Comparison of ENCODE assay signal across 1 cellular context in the genomic region with DNA sequence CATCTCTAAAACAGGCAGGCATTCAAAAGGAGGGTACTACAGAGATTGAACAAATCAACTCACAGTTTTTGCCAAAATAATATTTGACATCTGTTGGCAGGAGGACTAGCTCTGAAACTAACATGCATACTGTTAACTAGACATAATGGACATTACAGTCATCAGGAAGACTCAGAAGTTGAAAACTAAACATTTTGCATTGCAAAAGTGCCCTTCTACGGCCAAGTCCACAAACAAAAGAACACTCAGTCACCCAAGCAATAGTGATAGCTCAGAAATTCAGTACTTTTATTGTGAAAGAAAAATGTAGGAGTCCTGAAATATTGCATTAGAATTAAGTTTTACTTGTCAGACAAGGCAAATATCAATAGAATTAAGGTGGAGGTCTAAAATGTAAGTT.
TF ChIP-seq lines count a peak whose summit lies in the region.

No MANE protein-coding gene starts in this region.

TF ChIP-seq in GM23338, 12 proteins besides CTCF, POLR2A, EP300 and RAD21 (continued from another document):
- TF ChIP-seq, protein P1, sequence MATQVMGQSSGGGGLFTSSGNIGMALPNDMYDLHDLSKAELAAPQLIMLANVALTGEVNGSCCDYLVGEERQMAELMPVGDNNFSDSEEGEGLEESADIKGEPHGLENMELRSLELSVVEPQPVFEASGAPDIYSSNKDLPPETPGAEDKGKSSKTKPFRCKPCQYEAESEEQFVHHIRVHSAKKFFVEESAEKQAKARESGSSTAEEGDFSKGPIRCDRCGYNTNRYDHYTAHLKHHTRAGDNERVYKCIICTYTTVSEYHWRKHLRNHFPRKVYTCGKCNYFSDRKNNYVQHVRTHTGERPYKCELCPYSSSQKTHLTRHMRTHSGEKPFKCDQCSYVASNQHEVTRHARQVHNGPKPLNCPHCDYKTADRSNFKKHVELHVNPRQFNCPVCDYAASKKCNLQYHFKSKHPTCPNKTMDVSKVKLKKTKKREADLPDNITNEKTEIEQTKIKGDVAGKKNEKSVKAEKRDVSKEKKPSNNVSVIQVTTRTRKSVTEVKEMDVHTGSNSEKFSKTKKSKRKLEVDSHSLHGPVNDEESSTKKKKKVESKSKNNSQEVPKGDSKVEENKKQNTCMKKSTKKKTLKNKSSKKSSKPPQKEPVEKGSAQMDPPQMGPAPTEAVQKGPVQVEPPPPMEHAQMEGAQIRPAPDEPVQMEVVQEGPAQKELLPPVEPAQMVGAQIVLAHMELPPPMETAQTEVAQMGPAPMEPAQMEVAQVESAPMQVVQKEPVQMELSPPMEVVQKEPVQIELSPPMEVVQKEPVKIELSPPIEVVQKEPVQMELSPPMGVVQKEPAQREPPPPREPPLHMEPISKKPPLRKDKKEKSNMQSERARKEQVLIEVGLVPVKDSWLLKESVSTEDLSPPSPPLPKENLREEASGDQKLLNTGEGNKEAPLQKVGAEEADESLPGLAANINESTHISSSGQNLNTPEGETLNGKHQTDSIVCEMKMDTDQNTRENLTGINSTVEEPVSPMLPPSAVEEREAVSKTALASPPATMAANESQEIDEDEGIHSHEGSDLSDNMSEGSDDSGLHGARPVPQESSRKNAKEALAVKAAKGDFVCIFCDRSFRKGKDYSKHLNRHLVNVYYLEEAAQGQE (IDR thresholded peaks at IDR 0.05; ENCODE audit: unreplicated experiment) = no peak
- TF ChIP-seq JUNB (IDR thresholded peaks at IDR 0.05; ENCODE audit: unreplicated experiment) (no peak), ZNF331 (CRISPR knock-in tag; IDR thresholded peaks at IDR 0.05; ENCODE audit: low read depth) (no peak), EZH2 (IDR thresholded peaks at IDR 0.05; ENCODE audit: low read depth, unreplicated experiment) (no peak), STAT1 (IDR thresholded peaks at IDR 0.05; ENCODE audit: unreplicated experiment) (no peak), ZNF114 (CRISPR knock-in tag; IDR thresholded peaks at IDR 0.05) (no peak)
- TF ChIP-seq, protein P2, sequence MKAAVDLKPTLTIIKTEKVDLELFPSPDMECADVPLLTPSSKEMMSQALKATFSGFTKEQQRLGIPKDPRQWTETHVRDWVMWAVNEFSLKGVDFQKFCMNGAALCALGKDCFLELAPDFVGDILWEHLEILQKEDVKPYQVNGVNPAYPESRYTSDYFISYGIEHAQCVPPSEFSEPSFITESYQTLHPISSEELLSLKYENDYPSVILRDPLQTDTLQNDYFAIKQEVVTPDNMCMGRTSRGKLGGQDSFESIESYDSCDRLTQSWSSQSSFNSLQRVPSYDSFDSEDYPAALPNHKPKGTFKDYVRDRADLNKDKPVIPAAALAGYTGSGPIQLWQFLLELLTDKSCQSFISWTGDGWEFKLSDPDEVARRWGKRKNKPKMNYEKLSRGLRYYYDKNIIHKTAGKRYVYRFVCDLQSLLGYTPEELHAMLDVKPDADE (IDR thresholded peaks at IDR 0.05) = no peak
- TF ChIP-seq, protein P3, sequence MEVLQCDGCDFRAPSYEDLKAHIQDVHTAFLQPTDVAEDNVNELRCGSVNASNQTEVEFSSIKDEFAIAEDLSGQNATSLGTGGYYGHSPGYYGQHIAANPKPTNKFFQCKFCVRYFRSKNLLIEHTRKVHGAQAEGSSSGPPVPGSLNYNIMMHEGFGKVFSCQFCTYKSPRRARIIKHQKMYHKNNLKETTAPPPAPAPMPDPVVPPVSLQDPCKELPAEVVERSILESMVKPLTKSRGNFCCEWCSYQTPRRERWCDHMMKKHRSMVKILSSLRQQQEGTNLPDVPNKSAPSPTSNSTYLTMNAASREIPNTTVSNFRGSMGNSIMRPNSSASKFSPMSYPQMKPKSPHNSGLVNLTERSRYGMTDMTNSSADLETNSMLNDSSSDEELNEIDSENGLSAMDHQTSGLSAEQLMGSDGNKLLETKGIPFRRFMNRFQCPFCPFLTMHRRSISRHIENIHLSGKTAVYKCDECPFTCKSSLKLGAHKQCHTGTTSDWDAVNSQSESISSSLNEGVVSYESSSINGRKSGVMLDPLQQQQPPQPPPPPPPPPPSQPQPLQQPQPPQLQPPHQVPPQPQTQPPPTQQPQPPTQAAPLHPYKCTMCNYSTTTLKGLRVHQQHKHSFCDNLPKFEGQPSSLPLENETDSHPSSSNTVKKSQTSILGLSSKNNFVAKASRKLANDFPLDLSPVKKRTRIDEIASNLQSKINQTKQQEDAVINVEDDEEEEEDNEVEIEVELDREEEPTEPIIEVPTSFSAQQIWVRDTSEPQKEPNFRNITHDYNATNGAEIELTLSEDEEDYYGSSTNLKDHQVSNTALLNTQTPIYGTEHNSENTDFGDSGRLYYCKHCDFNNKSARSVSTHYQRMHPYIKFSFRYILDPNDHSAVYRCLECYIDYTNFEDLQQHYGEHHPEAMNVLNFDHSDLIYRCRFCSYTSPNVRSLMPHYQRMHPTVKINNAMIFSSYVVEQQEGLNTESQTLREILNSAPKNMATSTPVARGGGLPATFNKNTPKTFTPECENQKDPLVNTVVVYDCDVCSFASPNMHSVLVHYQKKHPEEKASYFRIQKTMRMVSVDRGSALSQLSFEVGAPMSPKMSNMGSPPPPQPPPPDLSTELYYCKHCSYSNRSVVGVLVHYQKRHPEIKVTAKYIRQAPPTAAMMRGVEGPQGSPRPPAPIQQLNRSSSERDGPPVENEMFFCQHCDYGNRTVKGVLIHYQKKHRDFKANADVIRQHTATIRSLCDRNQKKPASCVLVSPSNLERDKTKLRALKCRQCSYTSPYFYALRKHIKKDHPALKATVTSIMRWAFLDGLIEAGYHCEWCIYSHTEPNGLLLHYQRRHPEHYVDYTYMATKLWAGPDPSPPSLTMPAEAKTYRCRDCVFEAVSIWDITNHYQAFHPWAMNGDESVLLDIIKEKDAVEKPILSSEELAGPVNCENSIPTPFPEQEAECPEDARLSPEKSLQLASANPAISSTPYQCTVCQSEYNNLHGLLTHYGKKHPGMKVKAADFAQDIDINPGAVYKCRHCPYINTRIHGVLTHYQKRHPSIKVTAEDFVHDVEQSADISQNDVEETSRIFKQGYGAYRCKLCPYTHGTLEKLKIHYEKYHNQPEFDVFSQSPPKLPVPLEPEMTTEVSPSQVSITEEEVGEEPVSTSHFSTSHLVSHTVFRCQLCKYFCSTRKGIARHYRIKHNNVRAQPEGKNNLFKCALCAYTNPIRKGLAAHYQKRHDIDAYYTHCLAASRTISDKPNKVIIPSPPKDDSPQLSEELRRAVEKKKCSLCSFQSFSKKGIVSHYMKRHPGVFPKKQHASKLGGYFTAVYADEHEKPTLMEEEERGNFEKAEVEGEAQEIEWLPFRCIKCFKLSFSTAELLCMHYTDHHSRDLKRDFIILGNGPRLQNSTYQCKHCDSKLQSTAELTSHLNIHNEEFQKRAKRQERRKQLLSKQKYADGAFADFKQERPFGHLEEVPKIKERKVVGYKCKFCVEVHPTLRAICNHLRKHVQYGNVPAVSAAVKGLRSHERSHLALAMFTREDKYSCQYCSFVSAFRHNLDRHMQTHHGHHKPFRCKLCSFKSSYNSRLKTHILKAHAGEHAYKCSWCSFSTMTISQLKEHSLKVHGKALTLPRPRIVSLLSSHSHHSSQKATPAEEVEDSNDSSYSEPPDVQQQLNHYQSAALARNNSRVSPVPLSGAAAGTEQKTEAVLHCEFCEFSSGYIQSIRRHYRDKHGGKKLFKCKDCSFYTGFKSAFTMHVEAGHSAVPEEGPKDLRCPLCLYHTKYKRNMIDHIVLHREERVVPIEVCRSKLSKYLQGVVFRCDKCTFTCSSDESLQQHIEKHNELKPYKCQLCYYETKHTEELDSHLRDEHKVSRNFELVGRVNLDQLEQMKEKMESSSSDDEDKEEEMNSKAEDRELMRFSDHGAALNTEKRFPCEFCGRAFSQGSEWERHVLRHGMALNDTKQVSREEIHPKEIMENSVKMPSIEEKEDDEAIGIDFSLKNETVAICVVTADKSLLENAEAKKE (CRISPR knock-in tag; IDR thresholded peaks at IDR 0.05) = no peak
TF ChIP-seq in GM23338: peak in this region for 0.
